Comparison of ENCODE assay signal across 2 cellular contexts in genomic region chr11:1069740-1070139, GRCh38.
A peak's percentile ranks its signal among the peaks of the same experiment; 100 is the strongest.
TF ChIP-seq lines count a peak whose summit lies in the region.

No MANE protein-coding gene starts in this region.

TF ChIP-seq in HEK293, 187 proteins besides CTCF, POLR2A, EP300 and RAD21:
- peak; percentile 20; the same call in 1 of the 2 replicates for TF ChIP-seq ZFHX2 (tag by site-specific recombination; conservative IDR thresholded peaks at IDR 0.05)
- TF ChIP-seq ZNF707 (tag by site-specific recombination; IDR thresholded peaks at IDR 0.05): no peak
- no peak for TF ChIP-seq ZFP69B (tag by site-specific recombination; IDR thresholded peaks at IDR 0.05)
- TF ChIP-seq ZNF366 (tag by site-specific recombination; conservative IDR thresholded peaks at IDR 0.05): peak; percentile 98
- TF ChIP-seq ZNF2 (tag by site-specific recombination; IDR thresholded peaks at IDR 0.05): no peak
- no peak for TF ChIP-seq HIC1 (tag by site-specific recombination; IDR thresholded peaks at IDR 0.05)
- no peak for TF ChIP-seq ZNF335 (tag by site-specific recombination; conservative IDR thresholded peaks at IDR 0.05)
- TF ChIP-seq KLF10 (tag by site-specific recombination; IDR thresholded peaks at IDR 0.05): no peak
- TF ChIP-seq ZBTB17 (tag by site-specific recombination; IDR thresholded peaks at IDR 0.05): peak; percentile 91

TF ChIP-seq in H1, 55 proteins besides CTCF, POLR2A, EP300 and RAD21:
- TF ChIP-seq KDM1A (IDR thresholded peaks at IDR 0.05; ENCODE audit: borderline replicate concordance, low read length): no peak
- TF ChIP-seq HDAC6 (IDR thresholded peaks at IDR 0.05; ENCODE audit: low read depth, low read length): no peak
- no peak for TF ChIP-seq CREB1 (IDR thresholded peaks at IDR 0.05)
- no peak for TF ChIP-seq SP1 (IDR thresholded peaks at IDR 0.05; ENCODE audit: low read depth, low read length)
- TF ChIP-seq MAFK (IDR thresholded peaks at IDR 0.05; ENCODE audit: low read depth, low read length): no peak
- TF ChIP-seq FOSL1 (IDR thresholded peaks at IDR 0.05; ENCODE audit: insufficient read depth, low read depth, low read length): no peak
- no peak for TF ChIP-seq NANOG (IDR thresholded peaks at IDR 0.05; ENCODE audit: insufficient read depth, low read depth, low read length, poor library complexity, severe bottlenecking)
- TF ChIP-seq JUN (IDR thresholded peaks at IDR 0.05; ENCODE audit: low read depth, low read length): no peak
- no peak for TF ChIP-seq CBX8 (IDR thresholded peaks at IDR 0.05; ENCODE audit: borderline replicate concordance, low read depth, low read length)
- no peak for TF ChIP-seq RBBP5 (IDR thresholded peaks at IDR 0.05; ENCODE audit: borderline replicate concordance, low read depth, low read length)
- TF ChIP-seq RXRA (IDR thresholded peaks at IDR 0.05; ENCODE audit: insufficient read depth, low read depth, low read length): no peak
- TF ChIP-seq EZH2 (IDR thresholded peaks at IDR 0.05; ENCODE audit: low read depth, low read length, severe bottlenecking): no peak
- TF ChIP-seq SP4 (IDR thresholded peaks at IDR 0.05; ENCODE audit: low read length): no peak
